ENCODE assay signal across 1 cellular context in genomic region chr3:4985330-4986174, GRCh38.
TF ChIP-seq lines count a peak whose summit lies in the region.

No MANE protein-coding gene starts in this region.

TF ChIP-seq in HepG2, 621 proteins besides CTCF, POLR2A, EP300 and RAD21 (continued from another document and continues in another):
- no peak for TF ChIP-seq ZNF407 (CRISPR knock-in tag; IDR thresholded peaks at IDR 0.05; ENCODE audit: not compliant biosample characterization)
- TF ChIP-seq RBFOX2 (IDR thresholded peaks at IDR 0.05; ENCODE audit: low read depth, low read length): peak; percentile 72
- no peak for TF ChIP-seq ZIK1 (CRISPR knock-in tag; IDR thresholded peaks at IDR 0.05; ENCODE audit: borderline replicate concordance, low read depth)
- TF ChIP-seq ZNF614 (CRISPR knock-in tag; IDR thresholded peaks at IDR 0.05; ENCODE audit: borderline replicate concordance): 0 out of 2 replicates have a peak, but pooled peaks have one; percentile 60
- peak; percentile 83 for TF ChIP-seq TEAD3 (CRISPR knock-in tag; optimal IDR thresholded peaks at IDR 0.05; ENCODE audit: borderline replicate concordance)
- TF ChIP-seq ZNF382 (CRISPR knock-in tag; IDR thresholded peaks at IDR 0.05; ENCODE audit: borderline replicate concordance): no peak
- TF ChIP-seq KDM1A (CRISPR knock-in tag; IDR thresholded peaks at IDR 0.05): 0 out of 2 replicates have a peak, but pooled peaks have one; percentile 43
- TF ChIP-seq BHLHE40 (IDR thresholded peaks at IDR 0.05; ENCODE audit: low read length): peak; percentile 52
- no peak for TF ChIP-seq GPBP1L1 (CRISPR knock-in tag; IDR thresholded peaks at IDR 0.05)
- TF ChIP-seq ATF2 (CRISPR knock-in tag; IDR thresholded peaks at IDR 0.05): no peak
- TF ChIP-seq PHF21A (CRISPR knock-in tag; IDR thresholded peaks at IDR 0.05): peak; percentile 65
- TF ChIP-seq YEATS2 (CRISPR knock-in tag; IDR thresholded peaks at IDR 0.05; ENCODE audit: borderline replicate concordance): peak; percentile 58; the same call in 1 of the 2 replicates
- peak; percentile 84 for TF ChIP-seq CEBPG (CRISPR knock-in tag; IDR thresholded peaks at IDR 0.05)
- peak; percentile 33; the same call in 1 of the 2 replicates for TF ChIP-seq FOXP4 (CRISPR knock-in tag; IDR thresholded peaks at IDR 0.05)
- TF ChIP-seq TFE3 (CRISPR knock-in tag; IDR thresholded peaks at IDR 0.05): peak; percentile 63; the same call in 1 of the 2 replicates
- no peak for TF ChIP-seq ZNF121 (CRISPR knock-in tag; IDR thresholded peaks at IDR 0.05)
- TF ChIP-seq SMYD3 (CRISPR knock-in tag; IDR thresholded peaks at IDR 0.05): peak; percentile 51; the same call in 1 of the 2 replicates
- no peak for TF ChIP-seq CREBL2 (CRISPR knock-in tag; IDR thresholded peaks at IDR 0.05; ENCODE audit: borderline replicate concordance)
- peak; percentile 65; the same call in 1 of the 2 replicates for TF ChIP-seq ERF (CRISPR knock-in tag; IDR thresholded peaks at IDR 0.05)
- TF ChIP-seq USF2 (IDR thresholded peaks at IDR 0.05; ENCODE audit: low read depth, low read length): 0 out of 2 replicates have a peak, but pooled peaks have one; percentile 33
- TF ChIP-seq USF2 (CRISPR knock-in tag; IDR thresholded peaks at IDR 0.05; ENCODE audit: borderline replicate concordance): no peak
- 0 out of 2 replicates have a peak, but pooled peaks have one; percentile 26 for TF ChIP-seq FOXK1 (CRISPR knock-in tag; IDR thresholded peaks at IDR 0.05; ENCODE audit: borderline replicate concordance, low read depth)
- TF ChIP-seq DMAP1 (CRISPR knock-in tag; IDR thresholded peaks at IDR 0.05): 0 out of 2 replicates have a peak, but pooled peaks have one; percentile 12
- peak; percentile 33 for TF ChIP-seq ZNF574 (CRISPR knock-in tag; IDR thresholded peaks at IDR 0.05)
- TF ChIP-seq IRF2 (CRISPR knock-in tag; IDR thresholded peaks at IDR 0.05): peak; percentile 71; the same call in 1 of the 2 replicates
- TF ChIP-seq FUBP1 (CRISPR knock-in tag; IDR thresholded peaks at IDR 0.05; ENCODE audit: borderline replicate concordance): 0 out of 2 replicates have a peak, but pooled peaks have one; percentile 82
- peak; percentile 97 for TF ChIP-seq ZC3H13 (CRISPR knock-in tag; IDR thresholded peaks at IDR 0.05)
- TF ChIP-seq ZNF30 (CRISPR knock-in tag; IDR thresholded peaks at IDR 0.05): no peak
- 0 out of 2 replicates have a peak, but pooled peaks have one; percentile 26 for TF ChIP-seq ZSCAN5A (CRISPR knock-in tag; IDR thresholded peaks at IDR 0.05; ENCODE audit: borderline replicate concordance)
- TF ChIP-seq NFKBIZ (CRISPR knock-in tag; IDR thresholded peaks at IDR 0.05): no peak
